Comparison of ENCODE assay signal across 24 cellular contexts in genomic region chr22:28397324-28397723, GRCh38.
A peak's percentile ranks its signal among the peaks of the same experiment; 100 is the strongest.
DNase-seq lines count a peak whose midpoint lies in the region; ATAC-seq, FAIRE-seq and TF ChIP-seq lines count a peak whose summit lies in the region.
"Had no signal": no experiment of that assay in that cellular context is flagged by ENCODE, and none has a peak within 500 bp of the region (broad histone marks: within the 10 kb centered on the region; RNA-seq: fewer than 3 reads in every experiment).

No MANE protein-coding gene starts in this region.

- ATAC-seq in HG02970 (IDR thresholded peaks at IDR 0.05; ENCODE audit: low FRiP score, unreplicated experiment): no peak
- ATAC-seq: GM23338 had no signal

- H3K27me3 ChIP-seq in SK-N-SH (ENCODE audit: insufficient read depth) (no peaks in the 10 kb centered on the region), astrocyte (ENCODE audit: insufficient read depth, low read length) (no peaks in the 10 kb centered on the region)
- H3K27me3 ChIP-seq: Peyer's patch had no signal

- TF ChIP-seq CTCF in SK-N-SH (IDR thresholded peaks at IDR 0.05): no peak
- TF ChIP-seq CTCF in astrocyte (IDR thresholded peaks at IDR 0.05; ENCODE audit: insufficient read depth, low read depth, low read length): no peak

- no peak for DNase-seq in activated CD4-positive, alpha-beta T cell treated with anti-CD3 and anti-CD28 coated beads, Interleukin-2, amount 10 ng/mL, durations not matched to agents 24 days and 14 days
- no peak for DNase-seq in activated CD4-positive, alpha-beta T cell treated with anti-CD3 and anti-CD28 coated beads for 4 hours
- DNase-seq in SK-N-SH (peak; percentile 31), astrocyte (ENCODE audit: low read depth) (no peak), pons (ENCODE audit: low spot score) (peak; percentile 48), COLO668 (lab: John Stamatoyannopoulos, UW; ENCODE audit: unreplicated experiment) (no peak), G401 (ENCODE audit: low spot score) (no peak)
- DNase-seq: 8988T; CD4-positive, CD25-positive, alpha-beta regulatory T cell; DMS153; EL; HCEC 1CT; MM.1S; NCI-H1092; NCI-H1436 treated with DMSO at 0.1 percent for 48 hours; NCI-H2029; NCI-H446 treated with DMSO at 0.1 percent for 48 hours; NK-92 treated with Interleukin-12 subunit alpha and Interleukin-12 subunit beta, amount 100 ng/mL, for 24 hours; Peyer's patch had no signal

- H3F3A ChIP-seq in SK-N-SH (replicated peaks; ENCODE audit: insufficient read depth): peaks cover 17% of the 10 kb centered on the region

- H3K4me3 Mint-ChIP-seq in activated CD4-positive, alpha-beta T cell treated with anti-CD3 and anti-CD28 coated beads, Interleukin-2, amount 10 ng/mL, durations not matched to agents 24 days and 14 days: no peak overlapping the region
- H3K4me3 Mint-ChIP-seq in astrocyte (ENCODE audit: unreplicated experiment): no peak overlapping the region
- H3K4me3 Mint-ChIP-seq: B cell, GM23338 had no signal

- H3K79me2 ChIP-seq in SK-N-SH (ENCODE audit: insufficient read depth) (0 out of 2 replicates have a peak, but pooled peaks cover 5% of the 10 kb centered on the region), astrocyte (ENCODE audit: insufficient read depth, low read length) (no peaks in the 10 kb centered on the region)

- H3K36me3 ChIP-seq in SK-N-SH (replicated peaks in 1 of 2; ENCODE audit: control insufficient read depth in 1 of 2, insufficient read depth in 2 of 2, low read length in 1 of 2): peaks cover 0 to 2% of the 10 kb centered on the region in 2 experiments
- no peaks in the 10 kb centered on the region for H3K36me3 ChIP-seq in astrocyte (ENCODE audit: insufficient read depth, low read length)
- H3K36me3 ChIP-seq: Peyer's patch had no signal

- intact Hi-C loops in activated CD4-positive, alpha-beta T cell treated with anti-CD3 and anti-CD28 coated beads, Interleukin-2, amount 10 ng/mL, durations not matched to agents 24 days and 14 days (cut with micrococcal nuclease): loop anchor here (5.0 kb wide), 1 partner anchor 45 kb away; no protein-coding TSS in a partner anchor

- H3K4me1 ChIP-seq in SK-N-SH (ENCODE audit: control insufficient read depth in 1 of 2, insufficient read depth in 2 of 2, low read depth in 1 of 2, low read length in 1 of 2): peaks cover 21 to 32% of the 10 kb centered on the region in 2 experiments; a peak in 3 of 4 replicates
- H3K4me1 ChIP-seq in astrocyte (ENCODE audit: insufficient read depth, low read length): peaks cover 11% of the 10 kb centered on the region

- H3K4me3 ChIP-seq in SK-N-SH (ENCODE audit: low read depth in 2 of 2, low read length in 1 of 2) (no peak overlapping the region), astrocyte (ENCODE audit: insufficient read depth, low read depth, low read length) (no peak overlapping the region)
- H3K4me3 ChIP-seq: GM23338, Peyer's patch had no signal

- H3K9ac ChIP-seq in SK-N-SH: no peak overlapping the region
- H3K9ac ChIP-seq in astrocyte (ENCODE audit: low read length): no peak overlapping the region

- in situ Hi-C loops in G401 (cut with HindIII; ENCODE audit: low sequenced_read_pairs): no loop called here

- H3K36me3 Mint-ChIP-seq in activated CD4-positive, alpha-beta T cell treated with anti-CD3 and anti-CD28 coated beads, Interleukin-2, amount 10 ng/mL, durations not matched to agents 24 days and 14 days (ENCODE audit: low read depth): peaks cover 3% of the 10 kb centered on the region
- no peaks in the 10 kb centered on the region for H3K36me3 Mint-ChIP-seq in astrocyte (ENCODE audit: low read depth, unreplicated experiment)
- H3K36me3 Mint-ChIP-seq: CD4-positive, CD25-positive, alpha-beta regulatory T cell had no signal

- H4K20me1 ChIP-seq in SK-N-SH (ENCODE audit: insufficient read depth): no peaks in the 10 kb centered on the region
- no peaks in the 10 kb centered on the region for H4K20me1 ChIP-seq in astrocyte (ENCODE audit: insufficient read depth, low read length)

- POLR2A ChIA-PET in SK-N-SH (lab: Yijun Ruan, JAX): no interaction called here

- no peak overlapping the region for H2AFZ ChIP-seq in SK-N-SH (ENCODE audit: low read depth)
- no peak overlapping the region for H2AFZ ChIP-seq in astrocyte (ENCODE audit: low read depth, low read length)
- H2AFZ ChIP-seq: GM23338 had no signal

- no peak for TF ChIP-seq EP300 in SK-N-SH (IDR thresholded peaks at IDR 0.05; ENCODE audit: borderline replicate concordance in 1 of 2, low read depth in 1 of 2, low read length in 1 of 2)

- H3K9me3 Mint-ChIP-seq in activated CD4-positive, alpha-beta T cell treated with anti-CD3 and anti-CD28 coated beads, Interleukin-2, amount 10 ng/mL, durations not matched to agents 24 days and 14 days: no peaks in the 10 kb centered on the region
- no peaks in the 10 kb centered on the region for H3K9me3 Mint-ChIP-seq in astrocyte (ENCODE audit: unreplicated experiment)

- H3K27ac Mint-ChIP-seq in activated CD4-positive, alpha-beta T cell treated with anti-CD3 and anti-CD28 coated beads, Interleukin-2, amount 10 ng/mL, durations not matched to agents 24 days and 14 days: peak overlapping the region; percentile 65
- H3K27ac Mint-ChIP-seq in astrocyte (ENCODE audit: unreplicated experiment): no peak overlapping the region
- H3K27ac Mint-ChIP-seq: B cell; CD4-positive, CD25-positive, alpha-beta regulatory T cell; GM23338 had no signal

- peak; percentile 17 for FAIRE-seq in astrocyte (lab: Jason Lieb, UNC)
- FAIRE-seq: GM12891, GM19239 had no signal

- peak overlapping the region in 1 of 2 experiments; percentile 11; a peak in 2 of 4 replicates for H3K27ac ChIP-seq in SK-N-SH (ENCODE audit: low read depth in 2 of 2, low read length in 1 of 2)
- H3K27ac ChIP-seq in astrocyte (ENCODE audit: low read depth, low read length): no peak overlapping the region
- H3K27ac ChIP-seq: Peyer's patch had no signal

- TF ChIP-seq RAD21 in SK-N-SH (IDR thresholded peaks at IDR 0.05; ENCODE audit: low read length): no peak

- WGBS in SK-N-SH (ENCODE audit: low lambda C conversion rate): 60% methylated on average over 3 of the region's 3 CpGs

- CTCF ChIA-PET in SK-N-SH (lab: Yijun Ruan, JAX): interaction anchor here (1.3 to 1.7 kb wide), 2 partner anchors 45 to 145 kb away, joined by 5 to 6 read pairs; no protein-coding TSS in a partner anchor

- H3K9me3 ChIP-seq in SK-N-SH: no peaks in the 10 kb centered on the region
- no peaks in the 10 kb centered on the region for H3K9me3 ChIP-seq in astrocyte (ENCODE audit: insufficient read depth, low read depth, low read length)
- H3K9me3 ChIP-seq: Peyer's patch had no signal

- no peaks in the 10 kb centered on the region for H3K9me2 ChIP-seq in SK-N-SH

- peaks cover 42% of the 10 kb centered on the region for H3K4me1 Mint-ChIP-seq in activated CD4-positive, alpha-beta T cell treated with anti-CD3 and anti-CD28 coated beads, Interleukin-2, amount 10 ng/mL, durations not matched to agents 24 days and 14 days
- H3K4me1 Mint-ChIP-seq in astrocyte (ENCODE audit: low read depth, unreplicated experiment): peaks cover 19% of the 10 kb centered on the region
- H3K4me1 Mint-ChIP-seq: B cell, GM23338 had no signal

- peaks cover 1% of the 10 kb centered on the region for H3K27me3 Mint-ChIP-seq in activated CD4-positive, alpha-beta T cell treated with anti-CD3 and anti-CD28 coated beads, Interleukin-2, amount 10 ng/mL, durations not matched to agents 24 days and 14 days
- H3K27me3 Mint-ChIP-seq in astrocyte (ENCODE audit: low read depth, unreplicated experiment): no peaks in the 10 kb centered on the region

- H3K4me2 ChIP-seq in SK-N-SH: no peak overlapping the region
- no peak overlapping the region for H3K4me2 ChIP-seq in astrocyte (ENCODE audit: low read length)
- H3K4me2 ChIP-seq: GM23338 had no signal

TF ChIP-seq in SK-N-SH, 30 proteins besides CTCF, POLR2A, EP300 and RAD21 (continues in another document):
- no peak for TF ChIP-seq JUND (IDR thresholded peaks at IDR 0.05)
- TF ChIP-seq TAF1 (IDR thresholded peaks at IDR 0.05; ENCODE audit: borderline replicate concordance, low read depth, low read length): no peak
- TF ChIP-seq PBX3 (IDR thresholded peaks at IDR 0.05): peak; percentile 53
- no peak for TF ChIP-seq MAX (IDR thresholded peaks at IDR 0.05; ENCODE audit: low read depth)
- TF ChIP-seq NRF1 (IDR thresholded peaks at IDR 0.05; ENCODE audit: low read depth, low read length): no peak
- TF ChIP-seq USF2 (IDR thresholded peaks at IDR 0.05; ENCODE audit: borderline replicate concordance, low read depth, low read length): no peak

Comparison
In these comparisons a context has a peak if more than half of its experiments do, and no peak if none do; other contexts are left out.
1. DNase-seq: peak in SK-N-SH (single experiment) and pons (single experiment); none in activated CD4-positive, alpha-beta T cell treated with anti-CD3 and anti-CD28 coated beads, Interleukin-2, amount 10 ng/mL, durations not matched to agents 24 days and 14 days (single experiment), activated CD4-positive, alpha-beta T cell treated with anti-CD3 and anti-CD28 coated beads for 4 hours (0 of 2), astrocyte (single experiment), COLO668 (single experiment) and G401 (single experiment).